14 cellular contexts compared by ENCODE assay signal in the genomic region with DNA sequence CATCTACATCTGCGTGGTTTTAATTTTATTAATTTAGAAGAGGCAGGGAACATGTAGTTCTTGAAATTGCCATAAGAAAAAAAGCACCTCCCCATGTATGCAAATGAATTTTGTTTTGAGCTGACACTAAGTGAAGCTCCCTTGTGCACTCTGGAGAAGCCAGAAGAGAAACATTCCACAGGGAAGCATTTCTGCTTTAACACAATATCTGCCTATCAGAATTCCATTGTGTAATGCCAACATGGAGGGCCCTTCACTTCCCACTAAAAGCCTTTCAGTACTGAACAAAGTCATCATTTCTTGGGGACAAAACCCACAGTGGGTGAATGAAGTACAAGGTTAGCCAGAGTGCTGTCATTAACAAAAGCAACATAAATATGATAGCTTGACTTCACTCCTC. TPM values are rescaled to one million over a fixed set of nuclear protein-coding genes. Genes with fewer than 3 reads are reported as not detected.
A peak's percentile ranks its signal among the peaks of the same experiment; 100 is the strongest.
DNase-seq lines count a peak whose midpoint lies in the region; ATAC-seq and TF ChIP-seq lines count a peak whose summit lies in the region.
"Had no signal": no experiment of that assay in that cellular context is flagged by ENCODE, and none has a peak within 500 bp of the region (broad histone marks: within the 10 kb centered on the region; RNA-seq: fewer than 3 reads in every experiment).

No MANE protein-coding gene starts in this region.

- no peaks in the 10 kb centered on the region for H3K4me1 Mint-ChIP-seq in activated naive CD4-positive, alpha-beta T cell treated with anti-CD3 and anti-CD28 coated beads for 36 hours (ENCODE audit: low read depth)
- H3K4me1 Mint-ChIP-seq: activated naive CD4-positive, alpha-beta T cell treated with anti-CD3 and anti-CD28 coated beads, Interleukin-2, amount 50 U/mL, for 24 hours had no signal

- 88 to 96% methylated on average over 1 of the region's 1 CpG for WGBS in body of pancreas, 2 donors

- no peaks in the 10 kb centered on the region for H3K9me3 Mint-ChIP-seq in activated naive CD4-positive, alpha-beta T cell treated with anti-CD3 and anti-CD28 coated beads for 36 hours
- H3K9me3 Mint-ChIP-seq: activated naive CD4-positive, alpha-beta T cell treated with anti-CD3 and anti-CD28 coated beads, Interleukin-2, amount 50 U/mL, for 24 hours had no signal

- H3K27me3 ChIP-seq in ascending aorta: no peaks in the 10 kb centered on the region
- no peaks in the 10 kb centered on the region for H3K27me3 ChIP-seq in skeletal muscle satellite cell (ENCODE audit: control insufficient read depth, insufficient read depth, low read length)
- H3K27me3 ChIP-seq in body of pancreas: no peaks in the 10 kb centered on the region
- H3K27me3 ChIP-seq: BLaER1 had no signal

- H3K36me3 ChIP-seq in ascending aorta (peaks cover 0 to 2% of the 10 kb centered on the region in 2 donors), skeletal muscle satellite cell (ENCODE audit: insufficient read depth, low read length) (no peaks in the 10 kb centered on the region), body of pancreas (replicated peaks in 1 of 2; ENCODE audit: insufficient read depth in 1 of 2, low read depth in 2 of 2) (no peaks in the 10 kb centered on the region)

- TF ChIP-seq CTCF in ascending aorta (IDR thresholded peaks at IDR 0.05) (no peak), body of pancreas (IDR thresholded peaks at IDR 0.05) (no peak)

- ATAC-seq in body of pancreas (no peak), HG03520 (IDR thresholded peaks at IDR 0.05; ENCODE audit: unreplicated experiment) (no peak)

- no peaks in the 10 kb centered on the region for H3K27me3 Mint-ChIP-seq in activated naive CD4-positive, alpha-beta T cell treated with anti-CD3 and anti-CD28 coated beads for 36 hours (ENCODE audit: low read depth)
- H3K27me3 Mint-ChIP-seq: activated naive CD4-positive, alpha-beta T cell treated with anti-CD3 and anti-CD28 coated beads, Interleukin-2, amount 50 U/mL, for 24 hours had no signal

- peak overlapping the region; percentile 32 for H3K9ac ChIP-seq in skeletal muscle satellite cell (ENCODE audit: low read depth, low read length)
- H3K9ac ChIP-seq: BLaER1 had no signal

- H3K27ac Mint-ChIP-seq in activated naive CD4-positive, alpha-beta T cell treated with anti-CD3 and anti-CD28 coated beads for 36 hours: no peak overlapping the region
- H3K27ac Mint-ChIP-seq: activated naive CD4-positive, alpha-beta T cell treated with anti-CD3 and anti-CD28 coated beads, Interleukin-2, amount 50 U/mL, for 24 hours had no signal

- CTCF ChIA-PET in activated naive CD4-positive, alpha-beta T cell treated with anti-CD3 and anti-CD28 coated beads for 36 hours (lab: Charles Lee): interaction anchor here (0.6 kb wide), 1 partner anchor 57 kb away, joined by 3 read pairs; no protein-coding TSS in a partner anchor

- intact Hi-C loops in ascending aorta (cut with DNase I): no loop called here
- intact Hi-C loops in body of pancreas (cut with DNase I): no loop called here
- intact Hi-C loops in activated naive CD4-positive, alpha-beta T cell treated with anti-CD3 and anti-CD28 coated beads for 36 hours (cut with micrococcal nuclease): no loop called here

- TF ChIP-seq POLR2A in body of pancreas (IDR thresholded peaks at IDR 0.05): no peak

- DNase-seq in NCI-H2029 (lab: John Stamatoyannopoulos, UW) (peak; percentile 10), ascending aorta (ENCODE audit: low spot score in 2 of 2) (no peak), foreskin melanocyte (peak; percentile 30), body of pancreas (no peak)
- DNase-seq in activated naive CD4-positive, alpha-beta T cell treated with anti-CD3 and anti-CD28 coated beads for 36 hours: no peak
- DNase-seq: DMS153, H9, NCI-H146, NCI-H748 treated with DMSO at 0.1 percent for 48 hours, occipital lobe had no signal

- no peaks in the 10 kb centered on the region for H3K36me3 Mint-ChIP-seq in activated naive CD4-positive, alpha-beta T cell treated with anti-CD3 and anti-CD28 coated beads for 36 hours (ENCODE audit: low read depth)
- H3K36me3 Mint-ChIP-seq: activated naive CD4-positive, alpha-beta T cell treated with anti-CD3 and anti-CD28 coated beads, Interleukin-2, amount 50 U/mL, for 24 hours had no signal

- H3K27ac ChIP-seq in ascending aorta: peak overlapping the region; percentile 42 to 52
- no peak overlapping the region for H3K27ac ChIP-seq in body of pancreas
- H3K27ac ChIP-seq: BLaER1 had no signal

- H3K9me3 ChIP-seq in ascending aorta: no peaks in the 10 kb centered on the region
- H3K9me3 ChIP-seq in skeletal muscle satellite cell (replicated peaks; ENCODE audit: low read length): no peaks in the 10 kb centered on the region
- no peaks in the 10 kb centered on the region for H3K9me3 ChIP-seq in body of pancreas

- H3K4me1 ChIP-seq in ascending aorta (peaks cover 3 to 9% of the 10 kb centered on the region in 2 donors), skeletal muscle satellite cell (ENCODE audit: control insufficient read depth, insufficient read depth, low read length) (peaks cover 33% of the 10 kb centered on the region), body of pancreas (no peaks in the 10 kb centered on the region)
- H3K4me1 ChIP-seq: BLaER1 had no signal

- peak overlapping the region; percentile 27 for H3K4me2 ChIP-seq in skeletal muscle satellite cell (ENCODE audit: low read length)
- H3K4me2 ChIP-seq: BLaER1 had no signal

- H3K4me3 Mint-ChIP-seq in activated naive CD4-positive, alpha-beta T cell treated with anti-CD3 and anti-CD28 coated beads for 36 hours: no peak overlapping the region
- H3K4me3 Mint-ChIP-seq: activated naive CD4-positive, alpha-beta T cell treated with anti-CD3 and anti-CD28 coated beads, Interleukin-2, amount 50 U/mL, for 24 hours; H9 had no signal

- H3K4me3 ChIP-seq in ascending aorta: no peak overlapping the region
- H3K4me3 ChIP-seq in skeletal muscle satellite cell (ENCODE audit: low read length): no peak overlapping the region
- H3K4me3 ChIP-seq in body of pancreas: no peak overlapping the region
- H3K4me3 ChIP-seq: BLaER1 had no signal

RNA-seq across cellular contexts. Expression of a gene that starts 59.7 kb away (rescaled TPM):
- total RNA-seq in ascending aorta: 23.5 TPM
- total RNA-seq in skeletal muscle satellite cell (2012; rRNA removed): 11.4 and 16.4 TPM in 2 replicates
- total RNA-seq in body of pancreas: 10 to 100 TPM; 17.1 to 22.4 TPM
- under 1 TPM; 0.12 to 0.17 TPM for total RNA-seq in activated naive CD4-positive, alpha-beta T cell treated with anti-CD3 and anti-CD28 coated beads for 36 hours

Comparison
In these comparisons a context has a peak if more than half of its experiments do, and no peak if none do; other contexts are left out.
1. DNase-seq: peak in NCI-H2029 (single experiment) and foreskin melanocyte (single experiment); none in ascending aorta (0 of 2), body of pancreas (0 of 4) and activated naive CD4-positive, alpha-beta T cell treated with anti-CD3 and anti-CD28 coated beads for 36 hours (single experiment).
2. H3K27ac ChIP-seq: peak in ascending aorta (2 of 2); none in body of pancreas (0 of 4).
3. RNA of a gene that starts 59.7 kb away (total RNA-seq): 23.5 TPM in ascending aorta (single experiment) and 17.1 to 22.4 TPM in body of pancreas; 0.12 to 0.17 TPM in activated naive CD4-positive, alpha-beta T cell treated with anti-CD3 and anti-CD28 coated beads for 36 hours; every median in the first group is over 10 times any median in the second.